In genomic region chr9:32854271-32854670, GRCh38 we compare ENCODE assay signal across 21 cellular contexts.
DNase-seq lines count a peak whose midpoint lies in the region; ATAC-seq and TF ChIP-seq lines count a peak whose summit lies in the region.
"Had no signal": no experiment of that assay in that cellular context is flagged by ENCODE, and none has a peak within 500 bp of the region (broad histone marks: within the 10 kb centered on the region; RNA-seq: fewer than 3 reads in every experiment).

No MANE protein-coding gene starts in this region.

- H3K36me3 ChIP-seq in SK-N-SH (replicated peaks in 1 of 2; ENCODE audit: control insufficient read depth in 1 of 2, insufficient read depth in 2 of 2, low read length in 1 of 2), result no peaks in the 10 kb centered on the region
- H3K36me3 ChIP-seq: BLaER1 had no signal

- CTCF ChIA-PET in SK-N-SH (lab: Yijun Ruan, JAX), result interaction anchor here (0.6 kb wide), 1 partner anchor 328 kb away, joined by 4 read pairs; the partner anchor contains the start of gene RIGI

- 35% methylated on average over 3 of the region's 3 CpGs for WGBS in SK-N-SH (ENCODE audit: low lambda C conversion rate)

- H3K9me2 ChIP-seq in SK-N-SH, result no peaks in the 10 kb centered on the region

- no peaks in the 10 kb centered on the region for H4K20me1 ChIP-seq in SK-N-SH (ENCODE audit: insufficient read depth)
- H4K20me1 ChIP-seq: BLaER1 had no signal

- H3K9ac ChIP-seq in SK-N-SH, result no peak overlapping the region
- H3K9ac ChIP-seq: BLaER1 had no signal

- H3K27ac ChIP-seq in SK-N-SH (ENCODE audit: low read depth in 2 of 2, low read length in 1 of 2), result no peak overlapping the region
- H3K27ac ChIP-seq: BLaER1, SK-N-MC had no signal

- no peak overlapping the region for H3K4me2 ChIP-seq in SK-N-SH
- H3K4me2 ChIP-seq: BLaER1 had no signal

- no peak overlapping the region for H3K4me3 ChIP-seq in SK-N-SH (ENCODE audit: low read depth in 2 of 2, low read length in 1 of 2)
- H3K4me3 ChIP-seq: BLaER1, SK-N-MC had no signal

- no peaks in the 10 kb centered on the region for H3K9me3 ChIP-seq in SK-N-SH
- H3K9me3 ChIP-seq: BLaER1, Caco-2 had no signal

- H2AFZ ChIP-seq in SK-N-SH (ENCODE audit: low read depth), result no peak overlapping the region

- TF ChIP-seq CTCF in SK-N-SH (IDR thresholded peaks at IDR 0.05), result no peak

- no peaks in the 10 kb centered on the region for H3F3A ChIP-seq in SK-N-SH (replicated peaks; ENCODE audit: insufficient read depth)

- DNase-seq in COLO829 (ENCODE audit: low spot score) (peak; percentile 42), HT1080 (ENCODE audit: low read depth) (peak; percentile 64), RPMI7951 (ENCODE audit: low read depth) (peak; percentile 26), renal cortical epithelial cell (ENCODE audit: low read depth) (peak; percentile 17), SK-N-SH (no peak), NK-92 (lab: John Stamatoyannopoulos, UW; ENCODE audit: unreplicated experiment) (no peak)
- DNase-seq: Caco-2; CD4-positive, CD25-positive, alpha-beta regulatory T cell; Karpas-422; NCI-H1048; NCI-H1417; NCI-H1694; NCI-H2029 treated with DMSO at 0.1 percent for 48 hours; NCI-H2227 treated with DMSO at 0.1 percent for 48 hours; NCI-H526 treated with DMSO at 0.1 percent for 48 hours; SIG-M5 had no signal

- POLR2A ChIA-PET in SK-N-SH (lab: Yijun Ruan, JAX), result no interaction called here

- H3K79me2 ChIP-seq in SK-N-SH (ENCODE audit: insufficient read depth), result no peaks in the 10 kb centered on the region

- no peak for TF ChIP-seq RAD21 in SK-N-SH (IDR thresholded peaks at IDR 0.05; ENCODE audit: low read length)

- no peaks in the 10 kb centered on the region for H3K4me1 ChIP-seq in SK-N-SH (ENCODE audit: control insufficient read depth in 1 of 2, insufficient read depth in 2 of 2, low read depth in 1 of 2, low read length in 1 of 2)
- H3K4me1 ChIP-seq: Caco-2 had no signal

- H3K27me3 ChIP-seq in SK-N-SH (ENCODE audit: insufficient read depth), result no peaks in the 10 kb centered on the region
- H3K27me3 ChIP-seq: BLaER1 had no signal

- no peak for ATAC-seq in GM18867 (IDR thresholded peaks at IDR 0.05; ENCODE audit: unreplicated experiment)
- ATAC-seq: HCT116, Panc1 had no signal

- no peak for TF ChIP-seq EP300 in SK-N-SH (IDR thresholded peaks at IDR 0.05; ENCODE audit: borderline replicate concordance in 1 of 2, low read depth in 1 of 2, low read length in 1 of 2)

TF ChIP-seq in SK-N-SH, 30 proteins besides CTCF, POLR2A, EP300 and RAD21:
- TF ChIP-seq SMC3 (IDR thresholded peaks at IDR 0.05; ENCODE audit: low read depth, low read length), result no peak
- TF ChIP-seq NFIC (IDR thresholded peaks at IDR 0.05; ENCODE audit: borderline replicate concordance), result no peak
- TF ChIP-seq FOXJ3 (CRISPR knock-in tag; IDR thresholded peaks at IDR 0.05), result no peak
- TF ChIP-seq POLR2AphosphoS5 (IDR thresholded peaks at IDR 0.05; ENCODE audit: low read depth, low read length), result no peak
- TF ChIP-seq RXRA (IDR thresholded peaks at IDR 0.05; ENCODE audit: borderline replicate concordance, low read depth), result no peak
- TF ChIP-seq ZBTB33 (IDR thresholded peaks at IDR 0.05; ENCODE audit: borderline replicate concordance, low read depth), result no peak
- no peak for TF ChIP-seq USF1 (IDR thresholded peaks at IDR 0.05; ENCODE audit: borderline replicate concordance, low read depth)
- no peak for TF ChIP-seq YY1 (IDR thresholded peaks at IDR 0.05; ENCODE audit: low read depth)
- TF ChIP-seq GATA2 (CRISPR knock-in tag; IDR thresholded peaks at IDR 0.05), result no peak
- no peak for TF ChIP-seq TAF1 (IDR thresholded peaks at IDR 0.05; ENCODE audit: borderline replicate concordance, low read depth, low read length)
- TF ChIP-seq FOXM1 (IDR thresholded peaks at IDR 0.05; ENCODE audit: low read depth), result no peak
TF ChIP-seq in SK-N-SH: peak in this region for 0.

Comparison
In these comparisons a context has a peak if more than half of its experiments do, and no peak if none do; other contexts are left out.
1. DNase-seq: peak in COLO829 (single experiment), HT1080 (single experiment), RPMI7951 (single experiment) and renal cortical epithelial cell (single experiment); none in SK-N-SH (single experiment) and NK-92 (single experiment).